ENCODE assay signal across 18 cellular contexts in genomic region chr2:238282861-238283738, GRCh38. TPM values are rescaled to one million over a fixed set of nuclear protein-coding genes. Genes with fewer than 3 reads are reported as not detected.
DNase-seq lines count a peak whose midpoint lies in the region; ATAC-seq, FAIRE-seq and TF ChIP-seq lines count a peak whose summit lies in the region.
"Had no signal": no experiment of that assay in that cellular context is flagged by ENCODE, and none has a peak within 500 bp of the region (broad histone marks: within the 10 kb centered on the region; RNA-seq: fewer than 3 reads in every experiment).

No MANE protein-coding gene starts in this region.

- no peak for TF ChIP-seq EP300 in A549 (IDR thresholded peaks at IDR 0.05)
- TF ChIP-seq EP300 in ovary (IDR thresholded peaks at IDR 0.05) = no peak

- TF ChIP-seq CTCF in A549 (IDR thresholded peaks at IDR 0.05) (no peak), HFFc6 (IDR thresholded peaks at IDR 0.05) (no peak), choroid plexus epithelial cell (conservative IDR thresholded peaks at IDR 0.05; ENCODE audit: low read depth, low read length) (no peak), pancreas (IDR thresholded peaks at IDR 0.05) (no peak), ovary (IDR thresholded peaks at IDR 0.05) (no peak)

- no peak for TF ChIP-seq RAD21 in A549 (conservative IDR thresholded peaks at IDR 0.05 in 1 of 2, IDR thresholded peaks at IDR 0.05 in 1 of 2)

- H3K4me1 Mint-ChIP-seq in HFFc6 (ENCODE audit: low read depth) = peaks cover 29% of the 10 kb centered on the region
- peaks cover 15% of the 10 kb centered on the region for H3K4me1 Mint-ChIP-seq in activated CD4-positive, alpha-beta T cell treated with anti-CD3 and anti-CD28 coated beads, Interleukin-2, amount 10 ng/mL, durations not matched to agents 24 days and 14 days

- POLR2A ChIA-PET in A549 (lab: Yijun Ruan, JAX) = interaction anchor here (0.7 kb wide), 1 partner anchor 565 kb away, joined by 3 read pairs; no protein-coding TSS in a partner anchor

- H3K27me3 ChIP-seq in pancreas (no peaks in the 10 kb centered on the region), ovary (no peaks in the 10 kb centered on the region)
- H3K27me3 ChIP-seq: left lung, tibial nerve had no signal

- H3K4me3 ChIP-seq in A549 = no peak overlapping the region
- no peak overlapping the region for H3K4me3 ChIP-seq in choroid plexus epithelial cell (ENCODE audit: low read depth, low read length)
- no peak overlapping the region for H3K4me3 ChIP-seq in pancreas
- no peak overlapping the region for H3K4me3 ChIP-seq in ovary
- H3K4me3 ChIP-seq: left lung, tibial nerve had no signal

- peak overlapping the region; percentile 56; the same call in 1 of the 2 replicates for H3K27ac Mint-ChIP-seq in HFFc6
- H3K27ac Mint-ChIP-seq in activated CD4-positive, alpha-beta T cell treated with anti-CD3 and anti-CD28 coated beads, Interleukin-2, amount 10 ng/mL, durations not matched to agents 24 days and 14 days = no peak overlapping the region
- H3K27ac Mint-ChIP-seq: activated CD4-positive, alpha-beta memory T cell treated with anti-CD3 and anti-CD28 coated beads for 36 hours; activated T-cell treated with anti-CD3 and anti-CD28 coated beads, Interleukin-2, amount 50 U/mL, for 24 hours had no signal

- TF ChIP-seq POLR2A in A549 (IDR thresholded peaks at IDR 0.05; ENCODE audit: low read length) = no peak
- TF ChIP-seq POLR2A in ovary (IDR thresholded peaks at IDR 0.05) = no peak

- peak overlapping the region; percentile 92; the same call in 2 of the 3 replicates for H3K4me2 ChIP-seq in A549

- H3K36me3 Mint-ChIP-seq in HFFc6 (ENCODE audit: low read depth) = no peaks in the 10 kb centered on the region
- H3K36me3 Mint-ChIP-seq in activated CD4-positive, alpha-beta T cell treated with anti-CD3 and anti-CD28 coated beads, Interleukin-2, amount 10 ng/mL, durations not matched to agents 24 days and 14 days (ENCODE audit: low read depth) = peaks cover 2% of the 10 kb centered on the region
- H3K36me3 Mint-ChIP-seq: activated CD4-positive, alpha-beta memory T cell treated with anti-CD3 and anti-CD28 coated beads for 36 hours had no signal

- no peaks in the 10 kb centered on the region for H3K9me3 Mint-ChIP-seq in HFFc6
- H3K9me3 Mint-ChIP-seq in activated CD4-positive, alpha-beta T cell treated with anti-CD3 and anti-CD28 coated beads, Interleukin-2, amount 10 ng/mL, durations not matched to agents 24 days and 14 days = no peaks in the 10 kb centered on the region
- H3K9me3 Mint-ChIP-seq: activated CD4-positive, alpha-beta memory T cell treated with anti-CD3 and anti-CD28 coated beads for 36 hours; activated T-cell treated with anti-CD3 and anti-CD28 coated beads, Interleukin-2, amount 50 U/mL, for 24 hours had no signal

- no peak overlapping the region for H3K4me3 Mint-ChIP-seq in HFFc6
- H3K4me3 Mint-ChIP-seq in activated CD4-positive, alpha-beta T cell treated with anti-CD3 and anti-CD28 coated beads, Interleukin-2, amount 10 ng/mL, durations not matched to agents 24 days and 14 days = no peak overlapping the region
- H3K4me3 Mint-ChIP-seq: activated CD4-positive, alpha-beta memory T cell treated with anti-CD3 and anti-CD28 coated beads for 36 hours; activated T-cell treated with anti-CD3 and anti-CD28 coated beads, Interleukin-2, amount 50 U/mL, for 24 hours had no signal

- CTCF ChIA-PET in A549 (lab: Yijun Ruan, JAX) = interaction anchor here (0.8 to 22.7 kb wide), 9 partner anchors 10 to 75 kb away, joined by 3 to 351 read pairs (median 4); no protein-coding TSS in a partner anchor

- H3K36me3 ChIP-seq in pancreas = no peaks in the 10 kb centered on the region
- H3K36me3 ChIP-seq in ovary = no peaks in the 10 kb centered on the region
- H3K36me3 ChIP-seq: left lung, tibial nerve had no signal

- peaks cover 11% of the 10 kb centered on the region for H3K27me3 Mint-ChIP-seq in HFFc6 (ENCODE audit: insufficient read depth)
- no peaks in the 10 kb centered on the region for H3K27me3 Mint-ChIP-seq in activated CD4-positive, alpha-beta T cell treated with anti-CD3 and anti-CD28 coated beads, Interleukin-2, amount 10 ng/mL, durations not matched to agents 24 days and 14 days
- H3K27me3 Mint-ChIP-seq: activated CD4-positive, alpha-beta memory T cell treated with anti-CD3 and anti-CD28 coated beads for 36 hours; activated T-cell treated with anti-CD3 and anti-CD28 coated beads, Interleukin-2, amount 50 U/mL, for 24 hours had no signal

- no peaks in the 10 kb centered on the region for H3K9me3 ChIP-seq in A549
- no peaks in the 10 kb centered on the region for H3K9me3 ChIP-seq in pancreas
- no peaks in the 10 kb centered on the region for H3K9me3 ChIP-seq in ovary
- H3K9me3 ChIP-seq: left lung, tibial nerve had no signal

- WGBS in A549 (ENCODE audit: missing lambda C conversion rate) = 90% methylated on average over 16 of the region's 17 CpGs
- 90% methylated on average over 16 to 17 of the region's 17 CpGs for WGBS in pancreas, 2 donors
- WGBS in ovary, 3 donors = 93 to 94% (median 93%) methylated on average over 17 of the region's 17 CpGs

- intact Hi-C loops in pancreas (cut with DNase I) (no loop called here), ovary (cut with DNase I) (no loop called here)
- intact Hi-C loops in activated CD4-positive, alpha-beta T cell treated with anti-CD3 and anti-CD28 coated beads, Interleukin-2, amount 10 ng/mL, durations not matched to agents 24 days and 14 days (cut with micrococcal nuclease) = no loop called here

- ATAC-seq in A549 (no peak), pancreas (no peak)
- ATAC-seq: left lung had no signal

- H3K4me1 ChIP-seq in A549 = peaks cover 54% of the 10 kb centered on the region
- H3K4me1 ChIP-seq in pancreas = peaks cover 36 to 44% (median 41%) of the 10 kb centered on the region in 3 donors
- peaks cover 10% of the 10 kb centered on the region for H3K4me1 ChIP-seq in ovary (ENCODE audit: insufficient read depth)

- FAIRE-seq in A549 (lab: Jason Lieb, UNC) (no peak), pancreas (lab: Jason Lieb, UNC) (no peak)
- FAIRE-seq: GM18507 had no signal

- DNase-seq in A549 (ENCODE audit: low read depth in 1 of 2, low spot score in 1 of 2) = no peak
- no peak for DNase-seq in HFFc6
- peak; percentile 64 for DNase-seq in choroid plexus epithelial cell (ENCODE audit: low read depth)
- peak in 2 of 6 donors; percentile 30 to 60 for DNase-seq in pancreas
- no peak for DNase-seq in activated CD4-positive, alpha-beta T cell treated with anti-CD3 and anti-CD28 coated beads, Interleukin-2, amount 10 ng/mL, durations not matched to agents 24 days and 14 days
- DNase-seq in effector CD8-positive, alpha-beta T cell (lab: John Stamatoyannopoulos, UW) = no peak
- DNase-seq in stimulated activated CD4-positive, alpha-beta T cell treated with anti-CD3 and anti-CD28 coated beads, Interleukin-4, amount 100 ng/mL, for 24 hours = no peak
- DNase-seq in ovary = no peak
- DNase-seq: activated CD4-positive, alpha-beta memory T cell treated with anti-CD3 and anti-CD28 coated beads for 36 hours; activated naive CD4-positive, alpha-beta T cell treated with anti-CD3 and anti-CD28 coated beads, Interleukin-2, amount 50 U/mL, for 16 hours; activated T-cell treated with anti-CD3 and anti-CD28 coated beads, Interleukin-2, amount 50 U/mL, for 24 hours; COR-L47; EL; MM.1S; NCI-H1930 had no signal

- H3K27ac ChIP-seq in A549 (peak overlapping the region; percentile 90 to 95), pancreas (peak overlapping the region in 3 of 4 donors; percentile 0 to 100 (median 96)), ovary (no peak overlapping the region)
- H3K27ac ChIP-seq: left lung, tibial nerve had no signal

RNA-seq across cellular contexts. Expression of gene PER2, which starts 5.3 kb away (rescaled TPM):
- polyA plus RNA-seq in A549 (2011; rRNA removed) = 8.5 and 14.4 TPM in 2 replicates
- polyA plus RNA-seq in A549 (2012; cell fraction: cytosol; rRNA removed) = 3.6 and 4.8 TPM in 2 replicates
- 13.6 and 17.0 TPM in 2 replicates for polyA plus RNA-seq in A549 (2012; cell fraction: nucleus; rRNA removed)
- polyA plus RNA-seq in A549 (2017; fragmentation: RNase III; extraction: RNeasy Plus Mini Kit Qiagen cat#74134 plus additional on column Dnase treatment) = 3.4 to 4.2 TPM (median 3.6 TPM) in 3 replicates
- 48.9 and 52.8 TPM in 2 replicates for polyA minus RNA-seq in A549 (2011; rRNA and poly(A)+ RNA removed)
- total RNA-seq in HFFc6 (2021; fragmentation: NEBNext Ultra II Directional; extraction: Animal tissue kit (Norgen Biotek cat#: 25700)) = 1 to 10 TPM; 4.3 to 5.7 (median 4.5) TPM
- total RNA-seq in pancreas = 10 to 100 TPM in 2 of 6 donors, 1 to 10 TPM in 4; 7.8 to 11.7 (median 9.3) TPM
- 10 to 100 TPM in 1 of 2 donors, 1 to 10 TPM in 1; 6.9 to 12.2 TPM for polyA plus RNA-seq in pancreas
- 18.3 and 21.9 TPM in 2 replicates for total RNA-seq in activated CD4-positive, alpha-beta T cell treated with anti-CD3 and anti-CD28 coated beads, Interleukin-2, amount 10 ng/mL, durations not matched to agents 24 days and 14 days
- 10 to 100 TPM in 6 of 7 donors, 1 to 10 TPM in 1; 9.9 to 34.5 (median 27.4) TPM for total RNA-seq in ovary
- polyA plus RNA-seq in ovary = 1 to 10 TPM; 8.1 to 8.5 TPM

RNA-seq across cellular contexts. Expression of gene TRAF3IP1, which starts 37.2 kb away (rescaled TPM):
- 10.6 and 10.9 TPM in 2 replicates for polyA plus RNA-seq in A549 (2011; rRNA removed)
- polyA plus RNA-seq in A549 (2012; cell fraction: cytosol; rRNA removed) = 10.9 and 12.1 TPM in 2 replicates
- 9.5 and 9.6 TPM in 2 replicates for polyA plus RNA-seq in A549 (2012; cell fraction: nucleus; rRNA removed)
- polyA plus RNA-seq in A549 (2017; fragmentation: RNase III; extraction: RNeasy Plus Mini Kit Qiagen cat#74134 plus additional on column Dnase treatment) = 19.1 to 20.2 TPM (median 19.2 TPM) in 3 replicates
- 8.8 and 12.3 TPM in 2 replicates for polyA minus RNA-seq in A549 (2011; rRNA and poly(A)+ RNA removed)
- 10 to 100 TPM; 15.7 to 21.7 (median 17.6) TPM for total RNA-seq in HFFc6 (2021; fragmentation: NEBNext Ultra II Directional; extraction: Animal tissue kit (Norgen Biotek cat#: 25700))
- total RNA-seq in pancreas = 10 to 100 TPM in 1 of 6 donors, 1 to 10 TPM in 5; 4.9 to 10.3 (median 7.9) TPM
- 1 to 10 TPM; 4.7 to 7.0 TPM for polyA plus RNA-seq in pancreas
- 11.0 and 12.7 TPM in 2 replicates for total RNA-seq in activated CD4-positive, alpha-beta T cell treated with anti-CD3 and anti-CD28 coated beads, Interleukin-2, amount 10 ng/mL, durations not matched to agents 24 days and 14 days
- total RNA-seq in ovary = 10 to 100 TPM in 6 of 7 donors, 1 to 10 TPM in 1; 7.0 to 29.2 (median 19.9) TPM
- 10 to 100 TPM in 1 of 2 donors, 1 to 10 TPM in 1; 8.5 to 17.0 TPM for polyA plus RNA-seq in ovary

RNA-seq across cellular contexts. Expression of gene HES6, which starts 43.3 kb away (rescaled TPM):
- polyA plus RNA-seq in A549 (2011; rRNA removed) (5.2 and 5.4 TPM in 2 replicates), A549 (2017; fragmentation: RNase III; extraction: RNeasy Plus Mini Kit Qiagen cat#74134 plus additional on column Dnase treatment) (6.1 to 7.5 TPM (median 7.3 TPM) in 3 replicates), pancreas (10 to 100 TPM; 11.1 to 22.7 TPM), ovary (1 to 10 TPM in 1 of 2 donors, under 1 TPM in 1; 0.33 to 2.0 TPM)
- polyA plus RNA-seq in A549 (2012; cell fraction: cytosol; rRNA removed) = 12.4 and 18.3 TPM in 2 replicates
- 32.5 and 39.1 TPM in 2 replicates for polyA plus RNA-seq in A549 (2012; cell fraction: nucleus; rRNA removed)
- 1.0 and 1.7 TPM in 2 replicates for polyA minus RNA-seq in A549 (2011; rRNA and poly(A)+ RNA removed)
- total RNA-seq in HFFc6 (2021; fragmentation: NEBNext Ultra II Directional; extraction: Animal tissue kit (Norgen Biotek cat#: 25700)) = 1 to 10 TPM in 2 of 6 experiments, under 1 TPM in 4; 0.47 to 1.0 (median 0.82) TPM
- total RNA-seq in pancreas (10 to 100 TPM in 4 of 6 donors, 1 to 10 TPM in 2; 4.9 to 18.9 (median 16.0) TPM), ovary (10 to 100 TPM in 2 of 7 donors, 1 to 10 TPM in 5; 1.1 to 12.4 (median 3.1) TPM)
- 10.2 and 10.3 TPM in 2 replicates for total RNA-seq in activated CD4-positive, alpha-beta T cell treated with anti-CD3 and anti-CD28 coated beads, Interleukin-2, amount 10 ng/mL, durations not matched to agents 24 days and 14 days

Comparison
In these comparisons a context has a peak if more than half of its experiments do, and no peak if none do; other contexts are left out.
1. H3K27ac ChIP-seq: peak in A549 (2 of 2) and pancreas (3 of 4); none in ovary (0 of 2).